8 cellular contexts compared by ENCODE assay signal in genomic region chr18:76451475-76452331, GRCh38. TPM values are rescaled to one million over a fixed set of nuclear protein-coding genes. Genes with fewer than 3 reads are reported as not detected.
DNase-seq lines count a peak whose midpoint lies in the region; ATAC-seq, FAIRE-seq and TF ChIP-seq lines count a peak whose summit lies in the region.

No MANE protein-coding gene starts in this region.

- WGBS in IMR-90 (ENCODE audit: extremely low coverage in 2 of 2, insufficient read length in 1 of 2), 2 experiments: 13% methylated on average over 2 of the region's 26 CpGs; no CpG with 5 or more reads in 1 of the 2 experiments

- H4K8ac ChIP-seq in IMR-90 (ENCODE audit: low read depth in 2 of 2, low read length in 2 of 2): peak overlapping the region; percentile 75 to 86

- no peaks in the 10 kb centered on the region for H3K9me3 ChIP-seq in IMR-90 (ENCODE audit: control insufficient read depth, insufficient read depth, low read length)
- H3K9me3 ChIP-seq in kidney (ENCODE audit: control insufficient read depth in 1 of 2, low read length in 2 of 2): no peaks in the 10 kb centered on the region

- in situ Hi-C loops in IMR-90 (cut with MboI; ENCODE audit: low sequenced_read_pairs) (loop anchor here (25.0 kb wide), 1 partner anchor 661 kb away; no protein-coding TSS in a partner anchor), astrocyte of the spinal cord (cut with HindIII; ENCODE audit: low sequenced_read_pairs) (no loop called here)

- peak overlapping the region; percentile 57 for H3K18ac ChIP-seq in IMR-90 (ENCODE audit: low read depth, low read length)

- H3K4me3 ChIP-seq in IMR-90 (ENCODE audit: insufficient read depth, low read depth, low read length) (peak overlapping the region; percentile 49), astrocyte of the spinal cord (ENCODE audit: low read depth, low read length) (peak overlapping the region; percentile 46), kidney (ENCODE audit: low read length in 2 of 2) (peak overlapping the region; percentile 61 to 78)

- peak overlapping the region; percentile 71 for H3K27ac Mint-ChIP-seq in stimulated activated effector memory CD8-positive, alpha-beta T cell treated with anti-CD3 and anti-CD28 coated beads, Interleukin-12 subunit alpha, Interleukin-12 subunit beta, amount 100 ng/mL, for 72 hours

- FAIRE-seq in kidney (lab: Jason Lieb, UNC): no peak

- TF ChIP-seq POLR2A in IMR-90 (IDR thresholded peaks at IDR 0.05; ENCODE audit: low read depth, low read length): no peak

- DNase-seq in ELR (ENCODE audit: low read depth): peak; percentile 48
- no peak for DNase-seq in IMR-90
- DNase-seq in astrocyte of the spinal cord (ENCODE audit: low read depth, low spot score): no peak
- DNase-seq in kidney: no peak
- no peak for DNase-seq in stimulated activated effector memory CD8-positive, alpha-beta T cell treated with anti-CD3 and anti-CD28 coated beads, Interleukin-12 subunit alpha, Interleukin-12 subunit beta, amount 100 ng/mL, for 72 hours (ENCODE audit: low spot score in 2 of 2)
- no peak for DNase-seq in SIG-M5 treated with dmso at 0.1 percent for 504 hours (lab: John Stamatoyannopoulos, UW; ENCODE audit: unreplicated experiment)
- DNase-seq in posterior vena cava (ENCODE audit: low spot score): no peak
- no peak for DNase-seq in GOT3 (lab: John Stamatoyannopoulos, UW)

- peak overlapping the region; percentile 68 for H3K4me3 Mint-ChIP-seq in stimulated activated effector memory CD8-positive, alpha-beta T cell treated with anti-CD3 and anti-CD28 coated beads, Interleukin-12 subunit alpha, Interleukin-12 subunit beta, amount 100 ng/mL, for 72 hours

- H4K20me1 ChIP-seq in IMR-90 (ENCODE audit: insufficient read depth, low read length): peaks cover 66% of the 10 kb centered on the region

- H2BK5ac ChIP-seq in IMR-90 (ENCODE audit: low read depth, low read length, poor library complexity, severe bottlenecking): peak overlapping the region; percentile 85

- H3K4me1 Mint-ChIP-seq in stimulated activated effector memory CD8-positive, alpha-beta T cell treated with anti-CD3 and anti-CD28 coated beads, Interleukin-12 subunit alpha, Interleukin-12 subunit beta, amount 100 ng/mL, for 72 hours: peaks cover 35% of the 10 kb centered on the region

- peak overlapping the region; percentile 40; the same call in 1 of the 3 replicates for H2BK15ac ChIP-seq in IMR-90 (ENCODE audit: low read depth, low read length)

- H3K4ac ChIP-seq in IMR-90 (ENCODE audit: low read depth, low read length): peak overlapping the region; percentile 77

- H3K36me3 Mint-ChIP-seq in stimulated activated effector memory CD8-positive, alpha-beta T cell treated with anti-CD3 and anti-CD28 coated beads, Interleukin-12 subunit alpha, Interleukin-12 subunit beta, amount 100 ng/mL, for 72 hours: no peaks in the 10 kb centered on the region

- TF ChIP-seq CTCF in IMR-90 (conservative IDR thresholded peaks at IDR 0.05; ENCODE audit: low read depth, low read length) (no peak), astrocyte of the spinal cord (IDR thresholded peaks at IDR 0.05; ENCODE audit: low read depth, low read length) (no peak), kidney (IDR thresholded peaks at IDR 0.05; ENCODE audit: borderline replicate concordance, extremely low read depth, insufficient read depth) (no peak)

- peak overlapping the region; percentile 86 for H2AFZ ChIP-seq in IMR-90 (replicated peaks; ENCODE audit: low read length, poor library complexity)

- peak overlapping the region; percentile 91 for H2AK9ac ChIP-seq in IMR-90 (replicated peaks; ENCODE audit: low read depth, low read length, poor library complexity)

- peak overlapping the region; percentile 97 for H3K4me2 ChIP-seq in IMR-90 (ENCODE audit: low read depth, low read length)

- H3K9ac ChIP-seq in IMR-90 (ENCODE audit: low read depth, low read length): peak overlapping the region; percentile 76
- H3K9ac ChIP-seq in kidney (ENCODE audit: low read length in 2 of 2): peak overlapping the region; percentile 10 to 28

- H3K27me3 ChIP-seq in IMR-90 (ENCODE audit: control insufficient read depth, insufficient read depth, low read length): no peaks in the 10 kb centered on the region

- peak overlapping the region; percentile 66 for H2BK20ac ChIP-seq in IMR-90 (ENCODE audit: low read depth, low read length)

- peak overlapping the region; percentile 85 for H3K14ac ChIP-seq in IMR-90 (replicated peaks; ENCODE audit: low read depth, low read length)

- POLR2A ChIA-PET in IMR-90 (lab: Charles Lee; ENCODE audit: unreplicated experiment): no interaction called here

- dilution Hi-C loops in IMR-90 (cut with HindIII; ENCODE audit: low sequenced_read_pairs, unreplicated experiment): no loop called here

- H3K4me1 ChIP-seq in IMR-90 (ENCODE audit: control insufficient read depth, insufficient read depth, low read length) (peaks cover 38% of the 10 kb centered on the region), kidney (ENCODE audit: control insufficient read depth in 1 of 2, insufficient read depth in 1 of 2, low read depth in 1 of 2, low read length in 2 of 2) (peaks cover 28 to 29% of the 10 kb centered on the region in 2 donors)

- no peaks in the 10 kb centered on the region for H3K9me3 Mint-ChIP-seq in stimulated activated effector memory CD8-positive, alpha-beta T cell treated with anti-CD3 and anti-CD28 coated beads, Interleukin-12 subunit alpha, Interleukin-12 subunit beta, amount 100 ng/mL, for 72 hours

- peak overlapping the region; percentile 89 for H4K91ac ChIP-seq in IMR-90 (ENCODE audit: insufficient read depth, low read depth, low read length)

- H3K79me1 ChIP-seq in IMR-90 (ENCODE audit: low read depth in 1 of 2, low read length in 2 of 2): peaks cover 24 to 80% of the 10 kb centered on the region in 2 experiments

- intact Hi-C loops in IMR-90 (cut with micrococcal nuclease): loop anchor here (2.0 to 5.0 kb wide), 2 partner anchors 34 to 37 kb away; no protein-coding TSS in a partner anchor
- intact Hi-C loops in kidney (cut with DNase I): no loop called here
- intact Hi-C loops in posterior vena cava (cut with DNase I): no loop called here

- H3K56ac ChIP-seq in IMR-90 (ENCODE audit: extremely low read depth, insufficient read depth, low read length): peak overlapping the region; percentile 96

- CTCF ChIA-PET in IMR-90 (lab: Yijun Ruan, JAX): interaction anchor here (0.6 kb wide), 1 partner anchor 290 kb away, joined by 4 read pairs; no protein-coding TSS in a partner anchor

- H2BK120ac ChIP-seq in IMR-90 (ENCODE audit: low read depth, low read length): peak overlapping the region; percentile 85

- H4K5ac ChIP-seq in IMR-90 (ENCODE audit: low read depth, low read length): peak overlapping the region; percentile 17

- no peaks in the 10 kb centered on the region for H3K36me3 ChIP-seq in IMR-90 (ENCODE audit: control insufficient read depth, insufficient read depth, low read length)
- no peaks in the 10 kb centered on the region for H3K36me3 ChIP-seq in kidney (ENCODE audit: control insufficient read depth in 1 of 2, insufficient read depth in 2 of 2, low read length in 2 of 2)

- peak overlapping the region; percentile 86 for H3K23ac ChIP-seq in IMR-90 (ENCODE audit: low read depth, low read length)

- no peak for TF ChIP-seq RAD21 in IMR-90 (IDR thresholded peaks at IDR 0.05; ENCODE audit: low read length)

- peaks cover 34% of the 10 kb centered on the region for H3K9me1 ChIP-seq in IMR-90 (ENCODE audit: insufficient read depth, low read length)

- H2AK5ac ChIP-seq in IMR-90 (ENCODE audit: low read depth, low read length): peak overlapping the region; percentile 91

- H3K27ac ChIP-seq in IMR-90 (ENCODE audit: insufficient read depth, low read length): peak overlapping the region; percentile 83
- peak overlapping the region; percentile 76 to 84 for H3K27ac ChIP-seq in kidney (ENCODE audit: low read depth in 2 of 2, low read length in 2 of 2)

- ATAC-seq in IMR-90 (ENCODE audit: low read depth): peak; percentile 28
- ATAC-seq in stimulated activated effector memory CD8-positive, alpha-beta T cell treated with anti-CD3 and anti-CD28 coated beads, Interleukin-12 subunit alpha, Interleukin-12 subunit beta, amount 100 ng/mL, for 72 hours: peak; percentile 41

- no TSS peak for BruUV-seq in IMR-90 (replicated peaks; lab: Mats Ljungman, UMichigan)

TF ChIP-seq in IMR-90, 13 proteins besides CTCF, POLR2A, EP300 and RAD21:
- TF ChIP-seq SMC3 (IDR thresholded peaks at IDR 0.05; ENCODE audit: low read depth, low read length) (no peak), BHLHE40 (IDR thresholded peaks at IDR 0.05; ENCODE audit: low read depth, low read length) (no peak), CHD1 (IDR thresholded peaks at IDR 0.05; ENCODE audit: low read depth, low read length) (no peak), ELK1 (IDR thresholded peaks at IDR 0.05; ENCODE audit: borderline replicate concordance, low read depth, low read length) (no peak), CEBPB (IDR thresholded peaks at IDR 0.05; ENCODE audit: low read depth, low read length) (no peak)

RNA-seq across cellular contexts. Expression of gene ZNF516, which starts 43.3 kb away (rescaled TPM):
- total RNA-seq in IMR-90 (2012; rRNA removed) (7.9 and 9.7 TPM in 2 replicates), kidney (28.7 TPM), posterior vena cava (10 to 100 TPM; 24.3 to 32.5 TPM)
- polyA plus RNA-seq in IMR-90 (2012; rRNA removed) (16.6 and 16.9 TPM in 2 replicates), kidney (ENCODE audit: insufficient read depth, low read depth, low replicate concordance) (6.7 TPM)
- 11.0 and 15.4 TPM in 2 replicates for polyA plus RNA-seq in IMR-90 (2012; cell fraction: cytosol; rRNA removed)
- polyA plus RNA-seq in IMR-90 (2012; cell fraction: nucleus; rRNA removed; ENCODE audit: low replicate concordance): 50.6 and 72.6 TPM in 2 replicates
